ENCODE assay signal across 9 cellular contexts in genomic region chr13:85798999-85799646, GRCh38. TPM values are rescaled to one million over a fixed set of nuclear protein-coding genes. Genes with fewer than 3 reads are reported as not detected.
DNase-seq lines count a peak whose midpoint lies in the region; ATAC-seq and TF ChIP-seq lines count a peak whose summit lies in the region.
"Had no signal": no experiment of that assay in that cellular context is flagged by ENCODE, and none has a peak within 500 bp of the region (broad histone marks: within the 10 kb centered on the region; RNA-seq: fewer than 3 reads in every experiment).

A gene with protein sequence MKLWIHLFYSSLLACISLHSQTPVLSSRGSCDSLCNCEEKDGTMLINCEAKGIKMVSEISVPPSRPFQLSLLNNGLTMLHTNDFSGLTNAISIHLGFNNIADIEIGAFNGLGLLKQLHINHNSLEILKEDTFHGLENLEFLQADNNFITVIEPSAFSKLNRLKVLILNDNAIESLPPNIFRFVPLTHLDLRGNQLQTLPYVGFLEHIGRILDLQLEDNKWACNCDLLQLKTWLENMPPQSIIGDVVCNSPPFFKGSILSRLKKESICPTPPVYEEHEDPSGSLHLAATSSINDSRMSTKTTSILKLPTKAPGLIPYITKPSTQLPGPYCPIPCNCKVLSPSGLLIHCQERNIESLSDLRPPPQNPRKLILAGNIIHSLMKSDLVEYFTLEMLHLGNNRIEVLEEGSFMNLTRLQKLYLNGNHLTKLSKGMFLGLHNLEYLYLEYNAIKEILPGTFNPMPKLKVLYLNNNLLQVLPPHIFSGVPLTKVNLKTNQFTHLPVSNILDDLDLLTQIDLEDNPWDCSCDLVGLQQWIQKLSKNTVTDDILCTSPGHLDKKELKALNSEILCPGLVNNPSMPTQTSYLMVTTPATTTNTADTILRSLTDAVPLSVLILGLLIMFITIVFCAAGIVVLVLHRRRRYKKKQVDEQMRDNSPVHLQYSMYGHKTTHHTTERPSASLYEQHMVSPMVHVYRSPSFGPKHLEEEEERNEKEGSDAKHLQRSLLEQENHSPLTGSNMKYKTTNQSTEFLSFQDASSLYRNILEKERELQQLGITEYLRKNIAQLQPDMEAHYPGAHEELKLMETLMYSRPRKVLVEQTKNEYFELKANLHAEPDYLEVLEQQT (minus strand): TSS chr13:85799419. CDS start chr13:85796508, 2,911 bp downstream.

- TF ChIP-seq CTCF in choroid plexus epithelial cell (conservative IDR thresholded peaks at IDR 0.05; ENCODE audit: low read depth, low read length) = peak; percentile 48

- in situ Hi-C loops in G401 (cut with HindIII; ENCODE audit: low sequenced_read_pairs) = no loop called here

- H3K27me3 ChIP-seq in neuron (ENCODE audit: insufficient read depth, low read length) = no peaks in the 10 kb centered on the region

- H3K36me3 ChIP-seq in neuron (ENCODE audit: insufficient read depth, low read length) = no peaks in the 10 kb centered on the region

- H2AFZ ChIP-seq in neuron (ENCODE audit: low read depth, low read length) = peak within 1 kb of the TSS; percentile 33

- H3K4me1 ChIP-seq in neuron (ENCODE audit: insufficient read depth, low read length) = peaks cover 14% of the 10 kb centered on the region

- H3K4me3 ChIP-seq in choroid plexus epithelial cell (ENCODE audit: low read depth, low read length) (peak within 1 kb of the TSS; percentile 9), neuron (ENCODE audit: low read length) (peak within 1 kb of the TSS; percentile 35)

- no peaks in the 10 kb centered on the region for H3K9me3 ChIP-seq in neuron (ENCODE audit: low read length)

- DNase-seq in G401 (ENCODE audit: low spot score) = peak; percentile 29
- peak; percentile 87 for DNase-seq in NCI-H2227 treated with DMSO at 0.1 percent for 48 hours (lab: John Stamatoyannopoulos, UW)
- peak; percentile 85 for DNase-seq in choroid plexus epithelial cell (ENCODE audit: low read depth)
- DNase-seq in activated T-cell treated with anti-CD3 and anti-CD28 coated beads, Interleukin-2, amount 50 U/mL, for 1 hour = no peak

- ATAC-seq in HG03432 (IDR thresholded peaks at IDR 0.05; ENCODE audit: unreplicated experiment) (no peak), GM21619 (IDR thresholded peaks at IDR 0.05; ENCODE audit: unreplicated experiment) (no peak), GM21447 (IDR thresholded peaks at IDR 0.05; ENCODE audit: unreplicated experiment) (no peak)

RNA-seq across cellular contexts. Expression of the gene that starts here (rescaled TPM):
- total RNA-seq in G401 (2014; rRNA removed; shearing (Covaris generic)) = not detected in 2 replicates
- total RNA-seq: epithelial cell of proximal tubule had no signal

Comparison
In these comparisons a context has a peak if more than half of its experiments do, and no peak if none do; other contexts are left out.
1. Peak in DNase-seq in G401; RNA of the gene not detected or under 1 TPM.